26 cellular contexts compared by ENCODE assay signal in the genomic region with DNA sequence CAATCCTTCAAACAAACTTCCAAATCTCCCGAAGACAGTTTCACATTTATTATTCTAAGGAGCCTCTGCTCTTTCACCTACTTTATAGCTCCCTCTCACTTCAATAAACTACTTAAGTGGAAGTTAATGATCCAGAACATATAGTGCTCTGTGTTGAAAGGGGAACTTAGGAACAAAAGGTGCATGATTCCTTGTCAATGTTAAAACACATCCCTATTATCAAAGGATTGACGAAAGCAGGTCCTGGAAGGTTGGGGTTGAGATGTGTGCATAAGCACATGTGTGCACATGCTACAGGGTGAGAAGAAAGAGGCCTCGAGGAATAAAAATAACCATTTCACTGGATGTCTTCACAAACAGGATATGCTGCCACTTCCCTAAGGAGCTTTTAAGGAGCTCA.
A peak's percentile ranks its signal among the peaks of the same experiment; 100 is the strongest.
DNase-seq lines count a peak whose midpoint lies in the region; ATAC-seq and TF ChIP-seq lines count a peak whose summit lies in the region.
"Had no signal": no experiment of that assay in that cellular context is flagged by ENCODE, and none has a peak within 500 bp of the region (broad histone marks: within the 10 kb centered on the region; RNA-seq: fewer than 3 reads in every experiment).

No MANE protein-coding gene starts in this region.

- POLR2A ChIA-PET in HEK293 (lab: Yijun Ruan, JAX): interaction anchor here (0.9 kb wide), 1 partner anchor 310 kb away, joined by 3 read pairs; a partner anchor contains a TSS

- ATAC-seq in left colon (peak; percentile 44), HG03439 (IDR thresholded peaks at IDR 0.05; ENCODE audit: unreplicated experiment) (no peak)
- ATAC-seq: foreskin keratinocyte; mucosa of descending colon; natural killer cell; stimulated activated naive B cell treated with anti-CD40 and anti-IgM and Interleukin-4, amounts not matched to agents 10 μg/mL and 1 μg/mL and 100 μg/mL, for 72 hours had no signal

- H3K9me3 ChIP-seq in BLaER1 (no peaks in the 10 kb centered on the region), HEK293 (ENCODE audit: control insufficient read depth, insufficient read depth, low read depth, low read length) (no peaks in the 10 kb centered on the region)
- H3K9me3 ChIP-seq: adrenal gland, esophagus squamous epithelium, mucosa of descending colon had no signal

- DNase-seq in NCI-H510A treated with DMSO at 0.1 percent for 48 hours (lab: John Stamatoyannopoulos, UW) (peak; percentile 35), left colon (no peak), anterior cingulate cortex (lab: John Stamatoyannopoulos, UW) (no peak), activated gamma-delta T cell treated with Interleukin-2 at 50 U/mL for 16 hours (no peak), cerebellar cortex (ENCODE audit: low spot score) (no peak)
- DNase-seq: activated CD4-positive, alpha-beta memory T cell treated with anti-CD3 and anti-CD28 coated beads, Interleukin-2, amount 10 ng/mL, durations not matched to agents 7 days and 5 days; activated CD4-positive, alpha-beta T cell treated with anti-CD3 and anti-CD28 coated beads for 1 hour; activated CD8-positive, alpha-beta memory T cell treated with anti-CD3 and anti-CD28 coated beads, Interleukin-2, amount 50 U/mL, for 4 hours; activated naive CD4-positive, alpha-beta T cell treated with anti-CD3 and anti-CD28 coated beads for 36 hours; adrenal gland; brain microvascular endothelial cell; Calu3; esophagus squamous epithelium; foreskin keratinocyte; mucosa of descending colon; natural killer cell; NCI-H1048; NCI-H2029 treated with DMSO at 0.1 percent for 48 hours; SHP77; stimulated activated naive B cell treated with anti-CD40 and anti-IgM and Interleukin-4, amounts not matched to agents 10 μg/mL and 1 μg/mL and 100 μg/mL, for 72 hours; substantia nigra; trophoblast cell had no signal

- H3K4me1 ChIP-seq in BLaER1 (peaks cover 19% of the 10 kb centered on the region), HEK293 (ENCODE audit: control insufficient read depth, insufficient read depth, low read length) (peaks cover 2% of the 10 kb centered on the region)
- H3K4me1 ChIP-seq: adrenal gland, esophagus squamous epithelium, foreskin keratinocyte had no signal

- H3K4me2 ChIP-seq in BLaER1: peak overlapping the region; percentile 38

- H3K4me3 ChIP-seq in BLaER1 (no peak overlapping the region), HEK293 (ENCODE audit: low read depth, low read length) (no peak overlapping the region)
- H3K4me3 ChIP-seq: adrenal gland, esophagus squamous epithelium, mucosa of descending colon had no signal

- no peak overlapping the region for H3K9ac ChIP-seq in BLaER1

- CTCF ChIA-PET in HEK293 (lab: Yijun Ruan, JAX): interaction anchor here (0.6 to 0.7 kb wide), 2 partner anchors 14 to 358 kb away, joined by 3 to 5 read pairs; no protein-coding TSS in a partner anchor

- H3K27me3 ChIP-seq in BLaER1: no peaks in the 10 kb centered on the region
- H3K27me3 ChIP-seq: adrenal gland, brain microvascular endothelial cell, esophagus squamous epithelium, foreskin keratinocyte had no signal

- no peak for TF ChIP-seq CTCF in HEK293 (tag by site-specific recombination; IDR thresholded peaks at IDR 0.05)

- H3K27ac ChIP-seq in BLaER1: no peak overlapping the region
- H3K27ac ChIP-seq in HEK293 (ENCODE audit: extremely low read depth, low read depth, low read length): no peak overlapping the region
- H3K27ac ChIP-seq: adrenal gland, brain microvascular endothelial cell, C4-2B, esophagus squamous epithelium, foreskin keratinocyte had no signal

- no peaks in the 10 kb centered on the region for H4K20me1 ChIP-seq in BLaER1

- intact Hi-C loops in left colon (cut with DNase I, micrococcal nuclease): no loop called here

- H3K36me3 ChIP-seq in BLaER1 (peaks cover 20% of the 10 kb centered on the region; the same call in 1 of the 2 replicates), HEK293 (ENCODE audit: control insufficient read depth in 2 of 2, insufficient read depth in 1 of 2, low read length in 2 of 2) (no peaks in the 10 kb centered on the region)
- H3K36me3 ChIP-seq: adrenal gland, brain microvascular endothelial cell had no signal

TF ChIP-seq in HEK293, 187 proteins besides CTCF, POLR2A, EP300 and RAD21 (continues in another document):
- TF ChIP-seq, protein P1, sequence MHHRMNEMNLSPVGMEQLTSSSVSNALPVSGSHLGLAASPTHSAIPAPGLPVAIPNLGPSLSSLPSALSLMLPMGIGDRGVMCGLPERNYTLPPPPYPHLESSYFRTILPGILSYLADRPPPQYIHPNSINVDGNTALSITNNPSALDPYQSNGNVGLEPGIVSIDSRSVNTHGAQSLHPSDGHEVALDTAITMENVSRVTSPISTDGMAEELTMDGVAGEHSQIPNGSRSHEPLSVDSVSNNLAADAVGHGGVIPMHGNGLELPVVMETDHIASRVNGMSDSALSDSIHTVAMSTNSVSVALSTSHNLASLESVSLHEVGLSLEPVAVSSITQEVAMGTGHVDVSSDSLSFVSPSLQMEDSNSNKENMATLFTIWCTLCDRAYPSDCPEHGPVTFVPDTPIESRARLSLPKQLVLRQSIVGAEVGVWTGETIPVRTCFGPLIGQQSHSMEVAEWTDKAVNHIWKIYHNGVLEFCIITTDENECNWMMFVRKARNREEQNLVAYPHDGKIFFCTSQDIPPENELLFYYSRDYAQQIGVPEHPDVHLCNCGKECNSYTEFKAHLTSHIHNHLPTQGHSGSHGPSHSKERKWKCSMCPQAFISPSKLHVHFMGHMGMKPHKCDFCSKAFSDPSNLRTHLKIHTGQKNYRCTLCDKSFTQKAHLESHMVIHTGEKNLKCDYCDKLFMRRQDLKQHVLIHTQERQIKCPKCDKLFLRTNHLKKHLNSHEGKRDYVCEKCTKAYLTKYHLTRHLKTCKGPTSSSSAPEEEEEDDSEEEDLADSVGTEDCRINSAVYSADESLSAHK (tag by site-specific recombination; IDR thresholded peaks at IDR 0.05): peak; percentile 73; the same call in 1 of the 2 replicates
- TF ChIP-seq ZNF341 (tag by site-specific recombination; IDR thresholded peaks at IDR 0.05; ENCODE audit: low read depth) (no peak), ZSCAN30 (tag by site-specific recombination; IDR thresholded peaks at IDR 0.05) (peak; percentile 57; the same call in 1 of the 2 replicates), SP7 (tag by site-specific recombination; IDR thresholded peaks at IDR 0.05) (peak; percentile 14; the same call in 1 of the 2 replicates), ZNF843 (tag by site-specific recombination; IDR thresholded peaks at IDR 0.05) (0 out of 2 replicates have a peak, but pooled peaks have one; percentile 46), MZF1 (tag by site-specific recombination; IDR thresholded peaks at IDR 0.05; ENCODE audit: borderline replicate concordance) (peak; percentile 28; the same call in 1 of the 2 replicates), OVOL3 (tag by site-specific recombination; IDR thresholded peaks at IDR 0.05) (no peak), ZNF311 (tag by site-specific recombination; IDR thresholded peaks at IDR 0.05; ENCODE audit: borderline replicate concordance) (no peak), ZNF623 (tag by site-specific recombination; IDR thresholded peaks at IDR 0.05) (no peak), OSR2 (tag by site-specific recombination; IDR thresholded peaks at IDR 0.05) (peak; percentile 96), ZNF777 (tag by site-specific recombination; IDR thresholded peaks at IDR 0.05; ENCODE audit: borderline replicate concordance) (no peak), KLF1 (tag by site-specific recombination; IDR thresholded peaks at IDR 0.05) (no peak), FEZF1 (tag by site-specific recombination; IDR thresholded peaks at IDR 0.05) (peak; percentile 42; the same call in 1 of the 2 replicates), TCF7L2 (IDR thresholded peaks at IDR 0.05; ENCODE audit: borderline replicate concordance, low read depth, low read length) (peak; percentile 86), BCL11B (tag by site-specific recombination; IDR thresholded peaks at IDR 0.05; ENCODE audit: low read depth) (no peak), GFI1B (tag by site-specific recombination; IDR thresholded peaks at IDR 0.05) (no peak), ZNF184 (tag by site-specific recombination; IDR thresholded peaks at IDR 0.05) (no peak)
- TF ChIP-seq, protein P2, sequence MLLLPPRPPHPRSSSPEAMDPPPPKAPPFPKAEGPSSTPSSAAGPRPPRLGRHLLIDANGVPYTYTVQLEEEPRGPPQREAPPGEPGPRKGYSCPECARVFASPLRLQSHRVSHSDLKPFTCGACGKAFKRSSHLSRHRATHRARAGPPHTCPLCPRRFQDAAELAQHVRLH (tag by site-specific recombination; IDR thresholded peaks at IDR 0.05): no peak
- TF ChIP-seq, protein P3, sequence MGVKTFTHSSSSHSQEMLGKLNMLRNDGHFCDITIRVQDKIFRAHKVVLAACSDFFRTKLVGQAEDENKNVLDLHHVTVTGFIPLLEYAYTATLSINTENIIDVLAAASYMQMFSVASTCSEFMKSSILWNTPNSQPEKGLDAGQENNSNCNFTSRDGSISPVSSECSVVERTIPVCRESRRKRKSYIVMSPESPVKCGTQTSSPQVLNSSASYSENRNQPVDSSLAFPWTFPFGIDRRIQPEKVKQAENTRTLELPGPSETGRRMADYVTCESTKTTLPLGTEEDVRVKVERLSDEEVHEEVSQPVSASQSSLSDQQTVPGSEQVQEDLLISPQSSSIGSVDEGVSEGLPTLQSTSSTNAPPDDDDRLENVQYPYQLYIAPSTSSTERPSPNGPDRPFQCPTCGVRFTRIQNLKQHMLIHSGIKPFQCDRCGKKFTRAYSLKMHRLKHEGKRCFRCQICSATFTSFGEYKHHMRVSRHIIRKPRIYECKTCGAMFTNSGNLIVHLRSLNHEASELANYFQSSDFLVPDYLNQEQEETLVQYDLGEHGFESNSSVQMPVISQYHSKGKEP (tag by site-specific recombination; IDR thresholded peaks at IDR 0.05): no peak
- TF ChIP-seq, protein P4, sequence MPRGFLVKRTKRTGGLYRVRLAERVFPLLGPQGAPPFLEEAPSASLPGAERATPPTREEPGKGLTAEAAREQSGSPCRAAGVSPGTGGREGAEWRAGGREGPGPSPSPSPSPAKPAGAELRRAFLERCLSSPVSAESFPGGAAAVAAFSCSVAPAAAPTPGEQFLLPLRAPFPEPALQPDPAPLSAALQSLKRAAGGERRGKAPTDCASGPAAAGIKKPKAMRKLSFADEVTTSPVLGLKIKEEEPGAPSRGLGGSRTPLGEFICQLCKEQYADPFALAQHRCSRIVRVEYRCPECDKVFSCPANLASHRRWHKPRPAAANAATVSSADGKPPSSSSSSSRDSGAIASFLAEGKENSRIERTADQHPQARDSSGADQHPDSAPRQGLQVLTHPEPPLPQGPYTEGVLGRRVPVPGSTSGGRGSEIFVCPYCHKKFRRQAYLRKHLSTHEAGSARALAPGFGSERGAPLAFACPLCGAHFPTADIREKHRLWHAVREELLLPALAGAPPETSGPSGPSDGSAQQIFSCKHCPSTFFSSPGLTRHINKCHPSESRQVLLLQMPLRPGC (tag by site-specific recombination; IDR thresholded peaks at IDR 0.05): no peak
